Comparison of ENCODE assay signal across 28 cellular contexts in the genomic region with DNA sequence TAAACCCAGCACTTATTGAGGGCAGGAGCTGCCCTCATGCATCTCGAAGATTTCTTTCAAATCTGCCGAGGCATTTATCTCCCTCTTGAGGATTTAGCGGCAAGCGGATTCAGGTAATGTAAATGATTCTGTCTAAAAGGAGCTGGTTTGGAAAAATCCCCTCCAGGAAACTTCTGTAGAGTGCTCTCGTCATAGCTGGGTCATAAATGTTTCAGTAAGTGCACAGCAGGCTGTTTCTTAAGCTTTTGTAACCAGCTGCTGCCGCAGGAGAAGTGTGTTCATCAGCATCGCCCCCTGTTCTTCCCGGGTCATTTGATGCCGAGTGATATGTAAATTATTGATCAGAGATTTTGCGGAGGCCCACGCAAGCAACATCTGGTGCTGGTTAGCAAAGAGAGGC. TPM values are rescaled to one million over a fixed set of nuclear protein-coding genes. Genes with fewer than 3 reads are reported as not detected.
DNase-seq lines count a peak whose midpoint lies in the region; ATAC-seq and TF ChIP-seq lines count a peak whose summit lies in the region.
"Had no signal": no experiment of that assay in that cellular context is flagged by ENCODE, and none has a peak within 500 bp of the region (broad histone marks: within the 10 kb centered on the region; RNA-seq: fewer than 3 reads in every experiment).

No MANE protein-coding gene starts in this region.

- H3K36me3 ChIP-seq in gastroesophageal sphincter (peaks cover 0 to 91% of the 10 kb centered on the region in 2 donors), rectal smooth muscle tissue (ENCODE audit: control insufficient read depth, insufficient read depth, low read length) (peaks cover 43% of the 10 kb centered on the region)

- H3K9me3 Mint-ChIP-seq in stimulated activated effector memory CD8-positive, alpha-beta T cell treated with anti-CD3 and anti-CD28 coated beads, Interleukin-12 subunit alpha, Interleukin-12 subunit beta, amount 100 ng/mL, for 72 hours: no peaks in the 10 kb centered on the region
- H3K9me3 Mint-ChIP-seq: activated B cell treated with CpG ODN at 0.5 μM for 24 hours; stimulated activated naive CD8-positive, alpha-beta T cell treated with anti-CD3 and anti-CD28 coated beads, Interleukin-15, Interleukin-2, amounts not matched to agents 100 ng/mL and 50 ng/mL, for 24 hours had no signal

- H3K27ac Mint-ChIP-seq in stimulated activated effector memory CD8-positive, alpha-beta T cell treated with anti-CD3 and anti-CD28 coated beads, Interleukin-12 subunit alpha, Interleukin-12 subunit beta, amount 100 ng/mL, for 72 hours: no peak overlapping the region
- H3K27ac Mint-ChIP-seq: activated B cell treated with CpG ODN at 0.5 μM for 24 hours; stimulated activated naive CD8-positive, alpha-beta T cell treated with anti-CD3 and anti-CD28 coated beads, Interleukin-15, Interleukin-2, amounts not matched to agents 100 ng/mL and 50 ng/mL, for 24 hours had no signal

- H3K4me1 Mint-ChIP-seq in stimulated activated effector memory CD8-positive, alpha-beta T cell treated with anti-CD3 and anti-CD28 coated beads, Interleukin-12 subunit alpha, Interleukin-12 subunit beta, amount 100 ng/mL, for 72 hours: peaks cover 7% of the 10 kb centered on the region
- H3K4me1 Mint-ChIP-seq: activated B cell treated with CpG ODN at 0.5 μM for 24 hours had no signal

- H3K4me3 ChIP-seq in gastroesophageal sphincter: no peak overlapping the region
- H3K4me3 ChIP-seq in rectal smooth muscle tissue (ENCODE audit: low read length): no peak overlapping the region
- H3K4me3 ChIP-seq: body of pancreas, dorsolateral prefrontal cortex, heart right ventricle, Peyer's patch, prostate gland, tibial artery had no signal

- WGBS in gastroesophageal sphincter (ENCODE audit: low coverage in 1 of 2), 2 donors: 80 to 88% methylated on average over 9 to 10 of the region's 11 CpGs

- TF ChIP-seq POLR2A in gastroesophageal sphincter (IDR thresholded peaks at IDR 0.05): no peak

- in situ Hi-C loops in GM13976 (cut with MboI; ENCODE audit: low sequenced_read_pairs, unreplicated experiment): no loop called here

- DNase-seq in DMS79 (lab: John Stamatoyannopoulos, UW) (peak; percentile 61), NCI-H524 (lab: John Stamatoyannopoulos, UW) (peak; percentile 89 to 95), GM13976 (ENCODE audit: low spot score) (no peak)
- no peak for DNase-seq in stimulated activated effector memory CD8-positive, alpha-beta T cell treated with anti-CD3 and anti-CD28 coated beads, Interleukin-12 subunit alpha, Interleukin-12 subunit beta, amount 100 ng/mL, for 72 hours (ENCODE audit: low spot score in 2 of 2)
- DNase-seq in effector CD8-positive, alpha-beta T cell (lab: John Stamatoyannopoulos, UW): no peak
- DNase-seq: ACHN; activated B cell treated with CpG ODN at 0.5 μM for 24 hours; activated CD4-positive, alpha-beta T cell treated with anti-CD3 and anti-CD28 coated beads, Interleukin-2, amount 50 U/mL, for 4 hours; activated naive CD4-positive, alpha-beta T cell treated with Interleukin-2 at 50 U/mL for 16 hours; body of pancreas; DMS53; dorsolateral prefrontal cortex; GDM1; heart right ventricle; KG1; MM.1S; NCI-H1436 treated with DMSO at 0.1 percent for 48 hours; NCI-H2107; NCI-H526; Peyer's patch; SIG-M5; tibial artery had no signal

- peaks cover 0 to 38% (median 0%) of the 10 kb centered on the region in 3 donors for H3K4me1 ChIP-seq in gastroesophageal sphincter
- H3K4me1 ChIP-seq in rectal smooth muscle tissue (ENCODE audit: control insufficient read depth, insufficient read depth, low read length): peaks cover 19% of the 10 kb centered on the region
- H3K4me1 ChIP-seq: Peyer's patch, prostate gland had no signal

- ATAC-seq in gastroesophageal sphincter: no peak
- no peak for ATAC-seq in stimulated activated effector memory CD8-positive, alpha-beta T cell treated with anti-CD3 and anti-CD28 coated beads, Interleukin-12 subunit alpha, Interleukin-12 subunit beta, amount 100 ng/mL, for 72 hours
- no peak for ATAC-seq in GM19397 (IDR thresholded peaks at IDR 0.05; ENCODE audit: unreplicated experiment)
- ATAC-seq: body of pancreas, HCT116, heart right ventricle had no signal

- no peak for TF ChIP-seq EP300 in gastroesophageal sphincter (IDR thresholded peaks at IDR 0.05)

- H3K9me3 ChIP-seq in gastroesophageal sphincter: no peaks in the 10 kb centered on the region
- H3K9me3 ChIP-seq: body of pancreas, Peyer's patch, prostate gland, tibial artery had no signal

- H3K27me3 ChIP-seq in gastroesophageal sphincter (no peaks in the 10 kb centered on the region), rectal smooth muscle tissue (ENCODE audit: control insufficient read depth, insufficient read depth, low read length) (no peaks in the 10 kb centered on the region)
- H3K27me3 ChIP-seq: body of pancreas, dorsolateral prefrontal cortex, heart right ventricle, Peyer's patch, tibial artery had no signal

- peaks cover 12% of the 10 kb centered on the region for H3K36me3 Mint-ChIP-seq in stimulated activated effector memory CD8-positive, alpha-beta T cell treated with anti-CD3 and anti-CD28 coated beads, Interleukin-12 subunit alpha, Interleukin-12 subunit beta, amount 100 ng/mL, for 72 hours

- no peak overlapping the region for H3K9ac ChIP-seq in rectal smooth muscle tissue (ENCODE audit: low read length)

- TF ChIP-seq CTCF in gastroesophageal sphincter (IDR thresholded peaks at IDR 0.05): no peak
- TF ChIP-seq CTCF in GM13976 (IDR thresholded peaks at IDR 0.05; ENCODE audit: borderline replicate concordance, control extremely low read depth, extremely low read depth, insufficient read depth, missing control alignments): no peak

- H3K27ac ChIP-seq in gastroesophageal sphincter: peak overlapping the region in 3 of 4 donors; percentile 22 to 81 (median 39)
- peak overlapping the region; percentile 69 for H3K27ac ChIP-seq in rectal smooth muscle tissue (ENCODE audit: low read depth, low read length)
- H3K27ac ChIP-seq: dorsolateral prefrontal cortex, heart right ventricle, Peyer's patch, tibial artery had no signal

- no peak overlapping the region for H3K4me3 Mint-ChIP-seq in stimulated activated effector memory CD8-positive, alpha-beta T cell treated with anti-CD3 and anti-CD28 coated beads, Interleukin-12 subunit alpha, Interleukin-12 subunit beta, amount 100 ng/mL, for 72 hours
- H3K4me3 Mint-ChIP-seq: activated B cell treated with CpG ODN at 0.5 μM for 24 hours; stimulated activated naive CD8-positive, alpha-beta T cell treated with anti-CD3 and anti-CD28 coated beads, Interleukin-15, Interleukin-2, amounts not matched to agents 100 ng/mL and 50 ng/mL, for 24 hours had no signal

RNA-seq across cellular contexts. Expression of a gene that starts 53.1 kb away (rescaled TPM):
- total RNA-seq in gastroesophageal sphincter: 1 to 10 TPM in 2 of 4 donors, under 1 TPM in 1, not detected in 1; 0.58 to 2.4 (median 1.3) TPM

Comparison
In these comparisons a context has a peak if more than half of its experiments do, and no peak if none do; other contexts are left out.
1. DNase-seq: peak in DMS79 (single experiment) and NCI-H524 (2 of 2); none in stimulated activated effector memory CD8-positive, alpha-beta T cell treated with anti-CD3 and anti-CD28 coated beads, Interleukin-12 subunit alpha, Interleukin-12 subunit beta, amount 100 ng/mL, for 72 hours (0 of 2), effector CD8-positive, alpha-beta T cell (single experiment) and GM13976 (single experiment).